In genomic region chr14:28629328-28630004, GRCh38 we compare ENCODE assay signal across 20 cellular contexts.
"Had no signal": no experiment of that assay in that cellular context is flagged by ENCODE, and none has a peak within 500 bp of the region (broad histone marks: within the 10 kb centered on the region; RNA-seq: fewer than 3 reads in every experiment).

No MANE protein-coding gene starts in this region.

- H3K4me3 ChIP-seq: esophagus squamous epithelium, gastroesophageal sphincter, left ventricle myocardium inferior, lower lobe of right lung, pancreas, smooth muscle cell had no signal

- H3K4me3 Mint-ChIP-seq: natural killer cell treated with Interleukin-12 subunit alpha and Interleukin-12 subunit beta and Interleukin-15 and Interleukin-18, amount 100 ng/mL, for 72 hours had no signal

- ATAC-seq: gastroesophageal sphincter; natural killer cell treated with Interleukin-12 subunit alpha and Interleukin-12 subunit beta and Interleukin-15 and Interleukin-18, amount 100 ng/mL, for 72 hours; pancreas; right cardiac atrium had no signal

- H3K36me3 ChIP-seq: esophagus squamous epithelium, gastroesophageal sphincter, left ventricle myocardium inferior, lower lobe of right lung, pancreas had no signal

- H3K27ac ChIP-seq: esophagus squamous epithelium, gastroesophageal sphincter, left ventricle myocardium inferior, lower lobe of right lung, pancreas had no signal

- H3K27ac Mint-ChIP-seq: natural killer cell treated with Interleukin-12 subunit alpha and Interleukin-12 subunit beta and Interleukin-15 and Interleukin-18, amount 100 ng/mL, for 72 hours; progenitor cell of endocrine pancreas had no signal

- H3K4me2 ChIP-seq: smooth muscle cell had no signal

- DNase-seq: effector memory CD4-positive, alpha-beta T cell; esophagus squamous epithelium; foreskin fibroblast; glutamatergic neuron; left ventricle myocardium inferior; lower lobe of right lung; mesenchymal stem cell; occipital lobe; pancreas; right cardiac atrium; stimulated activated CD4-positive, alpha-beta T cell treated with anti-CD3 and anti-CD28 coated beads, Interleukin-2, amount 100 ng/mL, for 48 hours; stimulated activated naive CD4-positive, alpha-beta T cell treated with Interleukin-2 at 50 U/mL for 16 hours; trophoblast cell had no signal

- H3K27me3 Mint-ChIP-seq: natural killer cell treated with Interleukin-12 subunit alpha and Interleukin-12 subunit beta and Interleukin-15 and Interleukin-18, amount 100 ng/mL, for 72 hours; progenitor cell of endocrine pancreas had no signal

- H3K27me3 ChIP-seq: esophagus squamous epithelium, gastroesophageal sphincter, pancreas had no signal

- H3K4me1 ChIP-seq: gastroesophageal sphincter, left ventricle myocardium inferior, lower lobe of right lung, pancreas had no signal

- H3K9me3 ChIP-seq: esophagus squamous epithelium, lower lobe of right lung, pancreas had no signal

- FAIRE-seq: endometrium, keratinocyte, pancreas, urothelium cell line had no signal
